ENCODE assay signal across 12 cellular contexts in the genomic region with DNA sequence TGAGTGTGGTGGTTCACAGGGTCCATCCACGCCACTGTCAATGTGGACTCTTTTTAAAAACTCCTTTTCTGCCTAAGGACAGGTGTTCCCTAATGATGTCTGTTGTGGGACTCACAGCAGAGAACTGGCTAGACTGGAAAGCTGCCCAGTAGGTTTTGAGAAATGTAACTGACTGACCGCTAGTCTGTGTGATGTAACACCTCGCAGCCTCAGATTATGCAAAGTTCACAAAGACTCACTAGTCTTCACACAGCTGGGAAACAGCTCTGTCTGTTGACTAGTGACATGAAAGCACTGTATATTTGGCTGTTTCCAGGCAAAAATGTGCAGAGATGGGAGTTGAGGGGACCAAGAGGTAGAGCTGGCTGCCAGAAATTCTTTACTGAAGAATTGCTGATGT. TPM values are rescaled to one million over a fixed set of nuclear protein-coding genes. Genes with fewer than 3 reads are reported as not detected.
DNase-seq lines count a peak whose midpoint lies in the region; ATAC-seq and TF ChIP-seq lines count a peak whose summit lies in the region.
"Had no signal": no experiment of that assay in that cellular context is flagged by ENCODE, and none has a peak within 500 bp of the region (broad histone marks: within the 10 kb centered on the region; RNA-seq: fewer than 3 reads in every experiment).

No MANE protein-coding gene starts in this region.

- peaks cover 19% of the 10 kb centered on the region for H3K36me3 Mint-ChIP-seq in nephron (ENCODE audit: low read depth)

- 0 out of 3 replicates have a peak, but pooled peaks have one; percentile 29 for ATAC-seq in RWPE2 (ENCODE audit: low read depth)
- ATAC-seq in HG03520 (IDR thresholded peaks at IDR 0.05; ENCODE audit: unreplicated experiment) = no peak
- no peak for ATAC-seq in GM18517 (IDR thresholded peaks at IDR 0.05; ENCODE audit: unreplicated experiment)
- ATAC-seq: left colon; stimulated activated naive CD8-positive, alpha-beta T cell treated with anti-CD3 and anti-CD28 coated beads, Interleukin-15, Interleukin-2, amounts not matched to agents 100 U/mL and 50 U/mL, for 24 hours had no signal

- no peaks in the 10 kb centered on the region for H3K27me3 Mint-ChIP-seq in nephron (ENCODE audit: low read depth)

- no peaks in the 10 kb centered on the region for H3K27me3 ChIP-seq in RWPE2 (ENCODE audit: insufficient read depth, poor library complexity, severe bottlenecking)
- H3K27me3 ChIP-seq: BE2C had no signal

- no peak overlapping the region for H3K4me3 Mint-ChIP-seq in nephron

- DNase-seq in EH (ENCODE audit: low read depth) (peak; percentile 77), RWPE2 (ENCODE audit: low spot score) (no peak), fibroblast of the aortic adventitia (ENCODE audit: low read depth) (peak; percentile 97)
- DNase-seq in stimulated activated CD4-positive, alpha-beta T cell treated with anti-CD3 and anti-CD28 coated beads, Interleukin-4, amount 100 ng/mL, for 1 hour = no peak
- no peak for DNase-seq in stimulated activated CD4-positive, alpha-beta T cell treated with anti-CD3 and anti-CD28 coated beads, Interleukin-15, amount 100 ng/mL, for 24 hours
- DNase-seq: BE2C; effector CD8-positive, alpha-beta T cell; stimulated activated naive CD8-positive, alpha-beta T cell treated with anti-CD3 and anti-CD28 coated beads, Interleukin-15, Interleukin-2, amounts not matched to agents 100 U/mL and 50 U/mL, for 24 hours had no signal

- TF ChIP-seq CTCF in RWPE2 (IDR thresholded peaks at IDR 0.05; ENCODE audit: poor library complexity, severe bottlenecking) (no peak), fibroblast of the aortic adventitia (IDR thresholded peaks at IDR 0.05; ENCODE audit: insufficient read depth, low read length) (peak; percentile 30), nephron (IDR thresholded peaks at IDR 0.05; ENCODE audit: unreplicated experiment in 3 of 3) (no peak)

- no peaks in the 10 kb centered on the region for H3K9me3 Mint-ChIP-seq in nephron

- H3K27ac ChIP-seq in RWPE2 (ENCODE audit: poor library complexity, severe bottlenecking) = no peak overlapping the region

- no peaks in the 10 kb centered on the region for H3K9me3 ChIP-seq in RWPE2 (ENCODE audit: severe bottlenecking)
- H3K9me3 ChIP-seq: BE2C had no signal

- H3K4me1 Mint-ChIP-seq in nephron = peaks cover 89% of the 10 kb centered on the region

- no peak overlapping the region for H3K4me3 ChIP-seq in RWPE2 (ENCODE audit: severe bottlenecking)
- H3K4me3 ChIP-seq in fibroblast of the aortic adventitia (ENCODE audit: low read depth, low read length) = no peak overlapping the region

- H3K4me1 ChIP-seq in RWPE2 (ENCODE audit: insufficient read depth, poor library complexity, severe bottlenecking) = no peaks in the 10 kb centered on the region
- H3K4me1 ChIP-seq: BE2C had no signal

- peak overlapping the region; percentile 60 to 89 (median 78) for H3K27ac Mint-ChIP-seq in nephron

- H3K36me3 ChIP-seq in RWPE2 (ENCODE audit: low read depth) = no peaks in the 10 kb centered on the region
- H3K36me3 ChIP-seq: BE2C had no signal

RNA-seq across cellular contexts. Expression of a gene that starts 10.4 kb away (rescaled TPM):
- total RNA-seq in fibroblast of the aortic adventitia (ENCODE audit: low replicate concordance) = 40.5 and 76.8 TPM in 2 replicates

Comparison
In these comparisons a context has a peak if more than half of its experiments do, and no peak if none do; other contexts are left out.
1. DNase-seq: peak in EH (single experiment) and fibroblast of the aortic adventitia (single experiment); none in RWPE2 (single experiment), stimulated activated CD4-positive, alpha-beta T cell treated with anti-CD3 and anti-CD28 coated beads, Interleukin-4, amount 100 ng/mL, for 1 hour (single experiment) and stimulated activated CD4-positive, alpha-beta T cell treated with anti-CD3 and anti-CD28 coated beads, Interleukin-15, amount 100 ng/mL, for 24 hours (single experiment).